Comparison of ENCODE assay signal across 8 cellular contexts in genomic region chr4:98930311-98930865, GRCh38. TPM values are rescaled to one million over a fixed set of nuclear protein-coding genes. Genes with fewer than 3 reads are reported as not detected.
DNase-seq lines count a peak whose midpoint lies in the region; ATAC-seq and TF ChIP-seq lines count a peak whose summit lies in the region.

No MANE protein-coding gene starts in this region.

- H3K27ac ChIP-seq in VCaP (peak overlapping the region; percentile 90), stomach (peak overlapping the region in 4 of 5 donors; percentile 95 to 97 (median 96))

- ATAC-seq in GM19395 (IDR thresholded peaks at IDR 0.05; ENCODE audit: unreplicated experiment) (no peak), HG02759 (IDR thresholded peaks at IDR 0.05; ENCODE audit: unreplicated experiment) (no peak)

- H3K36me3 ChIP-seq in stomach = peaks cover 0 to 9% (median 7%) of the 10 kb centered on the region in 4 donors

- H3K4me3 ChIP-seq in fibroblast of the aortic adventitia (ENCODE audit: low read depth, low read length) (peak overlapping the region; percentile 94), stomach (peak overlapping the region; percentile 90 to 100 (median 98))

- TF ChIP-seq EP300 in stomach (IDR thresholded peaks at IDR 0.05) = no peak

- CTCF ChIA-PET in GM10248 (lab: Yijun Ruan, JAX) = interaction anchor here (1.3 to 3.4 kb wide), 3 partner anchors 10 to 64 kb away, joined by 3 to 20 read pairs (median 5); partner anchors contain the start of gene METAP1

- intact Hi-C loops in stomach (cut with DNase I; ENCODE audit: low total_unique reads) = no loop called here

- DNase-seq in NOMO-1 treated with DMSO at 0.1 percent for 48 hours (lab: John Stamatoyannopoulos, UW; ENCODE audit: unreplicated experiment) (peak; percentile 37), NOMO-1 treated with dmso at 0.1 percent for 144 hours (lab: John Stamatoyannopoulos, UW; ENCODE audit: unreplicated experiment) (no peak), fibroblast of the aortic adventitia (ENCODE audit: low read depth) (no peak), stomach (no peak), GM10248 (ENCODE audit: extremely low spot score) (no peak)

- WGBS in stomach, 5 donors = 82 to 88% (median 85%) methylated on average over 2 of the region's 2 CpGs

- POLR2A ChIA-PET in GM10248 (lab: Yijun Ruan, JAX) = no interaction called here

- no peaks in the 10 kb centered on the region for H3K9me3 ChIP-seq in stomach

- peaks cover 6 to 44% (median 20%) of the 10 kb centered on the region in 4 donors for H3K4me1 ChIP-seq in stomach

- TF ChIP-seq CTCF in VCaP (conservative IDR thresholded peaks at IDR 0.05) = no peak
- TF ChIP-seq CTCF in fibroblast of the aortic adventitia (IDR thresholded peaks at IDR 0.05; ENCODE audit: insufficient read depth, low read length) = no peak
- no peak for TF ChIP-seq CTCF in stomach (IDR thresholded peaks at IDR 0.05)
- no peak for TF ChIP-seq CTCF in GM10248 (IDR thresholded peaks at IDR 0.05; ENCODE audit: control extremely low read depth, extremely low read depth, low read depth, missing control alignments)

- TF ChIP-seq POLR2A in stomach (IDR thresholded peaks at IDR 0.05) = no peak

- H3K27me3 ChIP-seq in stomach = no peaks in the 10 kb centered on the region

RNA-seq across cellular contexts. Expression of gene EIF4E, which starts 1.5 kb away (rescaled TPM):
- 128 and 160 TPM in 2 replicates for total RNA-seq in fibroblast of the aortic adventitia (ENCODE audit: low replicate concordance)
- total RNA-seq in stomach = 100 to 1,000 TPM in 1 of 5 donors, 10 to 100 TPM in 3, 1 to 10 TPM in 1; 7.0 to 148 (median 52.4) TPM
- polyA plus RNA-seq in stomach = 10 to 100 TPM; 14.9 to 61.7 (median 54.5) TPM
